Comparison of ENCODE assay signal across 8 cellular contexts in genomic region chr9:131668439-131669233, GRCh38.
DNase-seq lines count a peak whose midpoint lies in the region; ATAC-seq and TF ChIP-seq lines count a peak whose summit lies in the region.

No MANE protein-coding gene starts in this region.

- no peaks in the 10 kb centered on the region for H3K36me3 ChIP-seq in ascending aorta
- H3K36me3 ChIP-seq in liver (ENCODE audit: control insufficient read depth in 4 of 4, insufficient read depth in 3 of 4, low read depth in 1 of 4, low read length in 3 of 4), result no peaks in the 10 kb centered on the region

- TF ChIP-seq CTCF in GM13977 (IDR thresholded peaks at IDR 0.05; ENCODE audit: extremely low read depth, insufficient read depth, missing control alignments) (peak; percentile 6), ascending aorta (IDR thresholded peaks at IDR 0.05) (no peak), liver (IDR thresholded peaks at IDR 0.05; ENCODE audit: low read depth, low read length, missing input control) (no peak)

- intact Hi-C loops in ascending aorta (cut with DNase I), result no loop called here

- H3K9ac ChIP-seq in liver (ENCODE audit: low read depth in 1 of 2, low read length in 2 of 2), result no peak overlapping the region

- peaks cover 72% of the 10 kb centered on the region for H3K4me1 Mint-ChIP-seq in T-helper 17 cell

- H3K27ac Mint-ChIP-seq in T-helper 17 cell, result peak overlapping the region; percentile 100

- ATAC-seq in HG03175 (IDR thresholded peaks at IDR 0.05; ENCODE audit: unreplicated experiment) (peak; percentile 53), T-helper 17 cell (peak; percentile 75), GM21515 (IDR thresholded peaks at IDR 0.05; ENCODE audit: unreplicated experiment) (no peak)

- in situ Hi-C loops in GM13977 (cut with MboI; ENCODE audit: low pct_unique_long_range_greater_than_20kb, low sequenced_read_pairs, unreplicated experiment), result no loop called here

- H3K27ac ChIP-seq in ascending aorta (peak overlapping the region; percentile 93 to 96), liver (ENCODE audit: low read depth in 1 of 2, low read length in 2 of 2) (peak overlapping the region; percentile 26 to 48)

- H3K4me3 Mint-ChIP-seq in T-helper 17 cell, result peak overlapping the region; percentile 87

- peaks cover 2% of the 10 kb centered on the region for H3K36me3 Mint-ChIP-seq in T-helper 17 cell (ENCODE audit: low read depth)

- WGBS in liver, result 61% methylated on average over 14 of the region's 14 CpGs

- H3K4me3 ChIP-seq in ascending aorta (no peak overlapping the region), liver (ENCODE audit: low read depth in 1 of 3, low read length in 3 of 3) (no peak overlapping the region)

- H3K9me3 ChIP-seq in T-helper 17 cell (ENCODE audit: control insufficient read depth, low read length, poor library complexity, severe bottlenecking) (no peaks in the 10 kb centered on the region), ascending aorta (no peaks in the 10 kb centered on the region), liver (ENCODE audit: control insufficient read depth in 4 of 4, low read length in 3 of 4) (no peaks in the 10 kb centered on the region)

- H3K27me3 ChIP-seq in ascending aorta (no peaks in the 10 kb centered on the region), liver (ENCODE audit: control insufficient read depth in 4 of 4, insufficient read depth in 4 of 4, low read length in 3 of 4) (no peaks in the 10 kb centered on the region)

- no peaks in the 10 kb centered on the region for H3K27me3 Mint-ChIP-seq in T-helper 17 cell

- TF ChIP-seq RAD21 in liver (IDR thresholded peaks at IDR 0.05), result no peak

- peaks cover 23 to 61% of the 10 kb centered on the region in 2 donors for H3K4me1 ChIP-seq in ascending aorta
- peaks cover 0 to 11% (median 3%) of the 10 kb centered on the region in 4 donors for H3K4me1 ChIP-seq in liver (ENCODE audit: control insufficient read depth in 4 of 4, insufficient read depth in 4 of 4, low read length in 3 of 4)

- DNase-seq in GM13977 (ENCODE audit: low spot score), result peak; percentile 78
- peak; percentile 46 to 71 (median 55) for DNase-seq in T-helper 17 cell
- DNase-seq in ascending aorta (ENCODE audit: low spot score in 2 of 2), result peak in 1 of 2 donors; percentile 66
- peak; percentile 53 for DNase-seq in stimulated activated CD8-positive, alpha-beta memory T cell treated with anti-CD3 and anti-CD28 coated beads, Interleukin-12 subunit alpha, Interleukin-12 subunit beta, amount 100 ng/mL, for 4 hours (ENCODE audit: low read depth)
- DNase-seq in GOT3 (lab: John Stamatoyannopoulos, UW), result no peak

TF ChIP-seq in liver, 16 proteins besides CTCF, POLR2A, EP300 and RAD21:
- TF ChIP-seq HNF4A (conservative IDR thresholded peaks at IDR 0.05) (peak in 1 of 2 donors; percentile 9), ATF3 (IDR thresholded peaks at IDR 0.05) (no peak)
TF ChIP-seq in liver: peak in this region for 1.
